9 cellular contexts compared by ENCODE assay signal in genomic region chr16:28549301-28549899, GRCh38. TPM values are rescaled to one million over a fixed set of nuclear protein-coding genes. Genes with fewer than 3 reads are reported as not detected.
A peak's percentile ranks its signal among the peaks of the same experiment; 100 is the strongest.
DNase-seq lines count a peak whose midpoint lies in the region; TF ChIP-seq lines count a peak whose summit lies in the region.
"Had no signal": no experiment of that assay in that cellular context is flagged by ENCODE, and none has a peak within 500 bp of the region (broad histone marks: within the 10 kb centered on the region; RNA-seq: fewer than 3 reads in every experiment).

No MANE protein-coding gene starts in this region.

- DNase-seq in AG04450 (ENCODE audit: low read depth, low spot score) (no peak), GM10248 (ENCODE audit: extremely low spot score) (no peak), PC-9 (peak; percentile 37 to 52), epithelial cell of proximal tubule (ENCODE audit: low read depth) (no peak), stomach (no peak), C1 segment of cervical spinal cord (lab: John Stamatoyannopoulos, UW) (no peak), suprapubic skin (ENCODE audit: low spot score in 2 of 2) (no peak), SJCRH30 (no peak)

- CTCF ChIA-PET in AG04450 (lab: Charles Lee), result interaction anchor here (0.7 kb wide), 1 partner anchor 396 kb away, joined by 3 read pairs; no protein-coding TSS in a partner anchor
- CTCF ChIA-PET in GM10248 (lab: Yijun Ruan, JAX), result no interaction called here
- CTCF ChIA-PET in PC-9 (lab: Charles Lee), result interaction anchor here (0.6 to 1.8 kb wide), 4 partner anchors 56 to 228 kb away, joined by 3 to 8 read pairs (median 4); no protein-coding TSS in a partner anchor

- H3K4me1 ChIP-seq in PC-9 (replicated peaks; ENCODE audit: insufficient read depth) (peaks cover 10% of the 10 kb centered on the region), stomach (peaks cover 4 to 20% (median 8%) of the 10 kb centered on the region in 4 donors), suprapubic skin (peaks cover 13% of the 10 kb centered on the region), SJCRH30 (no peaks in the 10 kb centered on the region)

- 27 to 44% (median 35%) methylated on average over 11 of the region's 11 CpGs for WGBS in stomach, 5 donors
- 29% methylated on average over 11 of the region's 11 CpGs for WGBS in suprapubic skin

- H3K4me3 ChIP-seq in AG04450 (ENCODE audit: low read depth, low read length) (no peak overlapping the region), PC-9 (no peak overlapping the region), epithelial cell of proximal tubule (ENCODE audit: low read depth, low read length) (no peak overlapping the region), stomach (no peak overlapping the region), suprapubic skin (no peak overlapping the region), SJCRH30 (no peak overlapping the region)

- no peaks in the 10 kb centered on the region for H4K20me1 ChIP-seq in PC-9 (ENCODE audit: insufficient read depth)

- H3K27ac ChIP-seq in AG04450 (ENCODE audit: low read depth, low read length), result no peak overlapping the region
- no peak overlapping the region for H3K27ac ChIP-seq in PC-9
- H3K27ac ChIP-seq in stomach, result no peak overlapping the region
- H3K27ac ChIP-seq in suprapubic skin, result no peak overlapping the region
- no peak overlapping the region for H3K27ac ChIP-seq in SJCRH30

- no peak overlapping the region for H2AFZ ChIP-seq in PC-9

- POLR2A ChIA-PET in AG04450 (lab: Yijun Ruan, JAX), result no interaction called here
- POLR2A ChIA-PET in GM10248 (lab: Yijun Ruan, JAX), result no interaction called here
- POLR2A ChIA-PET in PC-9 (lab: Charles Lee; ENCODE audit: unreplicated experiment), result interaction anchor here (0.6 kb wide), 1 partner anchor 282 kb away, joined by 3 read pairs; no protein-coding TSS in a partner anchor

- intact Hi-C loops in PC-9 (cut with micrococcal nuclease; ENCODE audit: unreplicated experiment) (loop anchor here (1.0 kb wide), 3 partner anchors 58 to 272 kb away; no protein-coding TSS in a partner anchor), stomach (cut with DNase I; ENCODE audit: low total_unique reads) (no loop called here)

- TF ChIP-seq EP300 in stomach (IDR thresholded peaks at IDR 0.05) (no peak), suprapubic skin (IDR thresholded peaks at IDR 0.05) (no peak)

- H3K36me3 ChIP-seq in PC-9 (ENCODE audit: low read depth) (no peaks in the 10 kb centered on the region), stomach (no peaks in the 10 kb centered on the region), suprapubic skin (no peaks in the 10 kb centered on the region), SJCRH30 (no peaks in the 10 kb centered on the region)

- H3K9me2 ChIP-seq in PC-9 (ENCODE audit: insufficient read depth), result no peaks in the 10 kb centered on the region

- H3K27me3 ChIP-seq in AG04450 (ENCODE audit: control insufficient read depth, insufficient read depth, low read length), result peaks cover 6% of the 10 kb centered on the region
- no peaks in the 10 kb centered on the region for H3K27me3 ChIP-seq in PC-9 (ENCODE audit: insufficient read depth, low read depth)
- peaks cover 0 to 7% (median 0%) of the 10 kb centered on the region in 3 donors for H3K27me3 ChIP-seq in stomach
- H3K27me3 ChIP-seq in suprapubic skin, result no peaks in the 10 kb centered on the region
- no peaks in the 10 kb centered on the region; the same call in 1 of the 2 replicates for H3K27me3 ChIP-seq in SJCRH30

- peak overlapping the region; percentile 43 for H3K4me2 ChIP-seq in PC-9

- BruUV-seq in PC-9 (replicated peaks; lab: Mats Ljungman, UMichigan), result no TSS peak

- H3F3A ChIP-seq in PC-9 (ENCODE audit: insufficient read depth, low read depth), result peaks cover 3% of the 10 kb centered on the region

- H3K9me3 ChIP-seq in AG04450 (ENCODE audit: control insufficient read depth, insufficient read depth, low read length), result no peaks in the 10 kb centered on the region; the same call in 1 of the 2 replicates
- no peaks in the 10 kb centered on the region for H3K9me3 ChIP-seq in PC-9 (ENCODE audit: insufficient read depth, low read depth)
- no peaks in the 10 kb centered on the region for H3K9me3 ChIP-seq in stomach
- no peaks in the 10 kb centered on the region for H3K9me3 ChIP-seq in suprapubic skin
- no peaks in the 10 kb centered on the region for H3K9me3 ChIP-seq in SJCRH30 (replicated peaks)

- TF ChIP-seq POLR2A in stomach (IDR thresholded peaks at IDR 0.05) (no peak), suprapubic skin (IDR thresholded peaks at IDR 0.05) (no peak)

- H3K79me2 ChIP-seq in PC-9 (ENCODE audit: low read depth), result peaks cover 1% of the 10 kb centered on the region

- TF ChIP-seq CTCF in AG04450 (IDR thresholded peaks at IDR 0.05; ENCODE audit: low read depth, low read length) (peak; percentile 62), GM10248 (IDR thresholded peaks at IDR 0.05; ENCODE audit: control extremely low read depth, extremely low read depth, low read depth, missing control alignments) (peak; percentile 67), PC-9 (conservative IDR thresholded peaks at IDR 0.05) (peak; percentile 90), epithelial cell of proximal tubule (conservative IDR thresholded peaks at IDR 0.05; ENCODE audit: low read depth, low read length) (peak; percentile 75), stomach (IDR thresholded peaks at IDR 0.05) (peak in 5 of 7 experiments; percentile 15 to 70 (median 42)), suprapubic skin (IDR thresholded peaks at IDR 0.05) (peak in 1 of 2 donors; percentile 44)

RNA-seq across cellular contexts. Expression of gene SGF29, which starts 4.3 kb away (rescaled TPM):
- polyA plus RNA-seq in AG04450 (2011; rRNA removed) (1.7 and 3.1 TPM in 2 replicates), stomach (10 to 100 TPM; 32.2 to 52.5 (median 33.7) TPM)
- 4.9 and 6.4 TPM in 2 replicates for polyA minus RNA-seq in AG04450 (2011; rRNA and poly(A)+ RNA removed)
- total RNA-seq in PC-9 (2021) (45.3 and 51.1 TPM in 2 replicates), epithelial cell of proximal tubule (17.4 and 18.7 TPM in 2 replicates), stomach (100 to 1,000 TPM in 1 of 5 donors, 10 to 100 TPM in 2, 1 to 10 TPM in 2; 4.3 to 115 (median 12.9) TPM), suprapubic skin (10 to 100 TPM; 20.2 to 36.1 (median 24.8) TPM)
- total RNA-seq in SJCRH30 (2014; rRNA removed; shearing (Covaris generic)), result 13.1 and 14.4 TPM in 2 replicates

RNA-seq across cellular contexts. Expression of gene NUPR1, which starts 10.6 kb away (rescaled TPM):
- polyA plus RNA-seq in AG04450 (2011; rRNA removed) (90.8 and 108 TPM in 2 replicates), stomach (100 to 1,000 TPM; 123 to 239 (median 126) TPM)
- polyA minus RNA-seq in AG04450 (2011; rRNA and poly(A)+ RNA removed), result 16.5 and 22.4 TPM in 2 replicates
- total RNA-seq in PC-9 (2021) (17.3 and 21.3 TPM in 2 replicates), epithelial cell of proximal tubule (not detected in 2 replicates), stomach (100 to 1,000 TPM in 1 of 5 donors, 10 to 100 TPM in 3, 1 to 10 TPM in 1; 4.2 to 251 (median 14.0) TPM), suprapubic skin (10 to 100 TPM; 33.0 to 64.3 (median 42.2) TPM)
- not detected in 2 replicates for total RNA-seq in SJCRH30 (2014; rRNA removed; shearing (Covaris generic))

RNA-seq across cellular contexts. Expression of gene IL27, which starts 42.8 kb away (rescaled TPM):
- polyA plus RNA-seq in AG04450 (2011; rRNA removed) (not detected in 2 replicates), stomach (under 1 TPM in 1 of 3 donors, not detected in 2; 0.20 TPM)
- not detected in 2 replicates for polyA minus RNA-seq in AG04450 (2011; rRNA and poly(A)+ RNA removed)
- total RNA-seq in PC-9 (2021) (not detected in 2 replicates), epithelial cell of proximal tubule (not detected in 2 replicates), stomach (not detected), suprapubic skin (under 1 TPM in 1 of 4 donors, not detected in 3; 0.52 TPM)
- not detected in 2 replicates for total RNA-seq in SJCRH30 (2014; rRNA removed; shearing (Covaris generic))
- total RNA-seq: subcutaneous adipose tissue had no signal

RNA-seq across cellular contexts. Expression of gene SULT1A2, which starts 47.5 kb away (rescaled TPM):
- 0.11 and 0.12 TPM in 2 replicates for polyA plus RNA-seq in AG04450 (2011; rRNA removed)
- not detected in 2 replicates for polyA minus RNA-seq in AG04450 (2011; rRNA and poly(A)+ RNA removed)
- total RNA-seq in PC-9 (2021), result 21.8 and 23.0 TPM in 2 replicates
- 0.17 TPM in 1 of 2 replicates, not detected in the other for total RNA-seq in epithelial cell of proximal tubule
- total RNA-seq in stomach, result under 1 TPM in 3 of 5 donors, not detected in 2; 0.18 to 0.87 (median 0.43) TPM
- 1 to 10 TPM; 1.1 to 2.4 (median 1.5) TPM for polyA plus RNA-seq in stomach
- not detected for total RNA-seq in suprapubic skin
- total RNA-seq in SJCRH30 (2014; rRNA removed; shearing (Covaris generic)), result not detected in 2 replicates

RNA-seq across cellular contexts. Expression of gene APOBR, which starts 55.0 kb away (rescaled TPM):
- polyA plus RNA-seq in AG04450 (2011; rRNA removed) (not detected in 2 replicates), stomach (1 to 10 TPM in 1 of 3 donors, under 1 TPM in 2; 0.83 to 1.5 (median 0.92) TPM)
- polyA minus RNA-seq in AG04450 (2011; rRNA and poly(A)+ RNA removed), result not detected in 2 replicates
- total RNA-seq in PC-9 (2021) (2.4 and 2.5 TPM in 2 replicates), epithelial cell of proximal tubule (not detected in 2 replicates), stomach (10 to 100 TPM in 1 of 5 donors, 1 to 10 TPM in 2, not detected in 2; 1.1 to 86.9 (median 1.2) TPM), suprapubic skin (1 to 10 TPM in 3 of 4 donors, under 1 TPM in 1; 0.57 to 4.3 (median 1.9) TPM)
- not detected in 2 replicates for total RNA-seq in SJCRH30 (2014; rRNA removed; shearing (Covaris generic))

Comparison
In these comparisons a context has a peak if more than half of its experiments do, and no peak if none do; other contexts are left out.
1. DNase-seq: peak in PC-9 (2 of 2); none in AG04450 (single experiment), GM10248 (single experiment), epithelial cell of proximal tubule (single experiment), stomach (single experiment), C1 segment of cervical spinal cord (0 of 14), suprapubic skin (0 of 2) and SJCRH30 (0 of 2).